Comparison of ENCODE assay signal across 15 cellular contexts in genomic region chr6:52635049-52635577, GRCh38. TPM values are rescaled to one million over a fixed set of nuclear protein-coding genes. Genes with fewer than 3 reads are reported as not detected.
DNase-seq lines count a peak whose midpoint lies in the region; ATAC-seq, FAIRE-seq and TF ChIP-seq lines count a peak whose summit lies in the region.
"Had no signal": no experiment of that assay in that cellular context is flagged by ENCODE, and none has a peak within 500 bp of the region (broad histone marks: within the 10 kb centered on the region; RNA-seq: fewer than 3 reads in every experiment).

No MANE protein-coding gene starts in this region.

- peaks cover 6% of the 10 kb centered on the region for H3K27me3 Mint-ChIP-seq in activated CD4-positive, alpha-beta T cell treated with anti-CD3 and anti-CD28 coated beads for 36 hours
- peaks cover 10% of the 10 kb centered on the region for H3K27me3 Mint-ChIP-seq in activated naive CD8-positive, alpha-beta T cell treated with anti-CD3 and anti-CD28 coated beads, Interleukin-2, amount 50 U/mL, for 24 hours
- H3K27me3 Mint-ChIP-seq in neural progenitor cell (ENCODE audit: insufficient read depth, low read depth), result no peaks in the 10 kb centered on the region

- peak overlapping the region; percentile 91 for H3K18ac ChIP-seq in IMR-90 (ENCODE audit: low read depth, low read length)

- H2AK9ac ChIP-seq in IMR-90 (replicated peaks; ENCODE audit: low read depth, low read length, poor library complexity), result peak overlapping the region; percentile 77

- H3K27me3 ChIP-seq in IMR-90 (ENCODE audit: control insufficient read depth, insufficient read depth, low read length) (no peaks in the 10 kb centered on the region), neural progenitor cell (no peaks in the 10 kb centered on the region)
- H3K27me3 ChIP-seq: SJSA1, stomach had no signal

- peak overlapping the region; percentile 58 for H4K5ac ChIP-seq in IMR-90 (ENCODE audit: low read depth, low read length)

- peak overlapping the region; percentile 70 to 90 for H4K8ac ChIP-seq in IMR-90 (ENCODE audit: low read depth in 2 of 2, low read length in 2 of 2)

- WGBS in IMR-90 (ENCODE audit: extremely low coverage in 2 of 2, insufficient read length in 1 of 2), 2 experiments, result no CpG with 5 or more reads among the region's 5 CpGs

- no peaks in the 10 kb centered on the region for H3K9me3 Mint-ChIP-seq in activated CD4-positive, alpha-beta T cell treated with anti-CD3 and anti-CD28 coated beads for 36 hours (ENCODE audit: low read depth)
- H3K9me3 Mint-ChIP-seq in activated naive CD8-positive, alpha-beta T cell treated with anti-CD3 and anti-CD28 coated beads, Interleukin-2, amount 50 U/mL, for 24 hours, result no peaks in the 10 kb centered on the region
- H3K9me3 Mint-ChIP-seq in neural progenitor cell, result no peaks in the 10 kb centered on the region
- H3K9me3 Mint-ChIP-seq: central memory CD8-positive, alpha-beta T cell had no signal

- intact Hi-C loops in activated CD4-positive, alpha-beta T cell treated with anti-CD3 and anti-CD28 coated beads for 36 hours (cut with DNase I, micrococcal nuclease), result loop anchor here in 1 of 2 experiments (2.0 to 5.0 kb wide), 2 partner anchors 58 to 473 kb away; partner anchors contain the start of gene TRAM2
- intact Hi-C loops in IMR-90 (cut with micrococcal nuclease), result no loop called here

- H3K27ac Mint-ChIP-seq in activated CD4-positive, alpha-beta T cell treated with anti-CD3 and anti-CD28 coated beads for 36 hours, result peak overlapping the region; percentile 87
- H3K27ac Mint-ChIP-seq in activated naive CD8-positive, alpha-beta T cell treated with anti-CD3 and anti-CD28 coated beads, Interleukin-2, amount 50 U/mL, for 24 hours, result peak overlapping the region; percentile 64
- H3K27ac Mint-ChIP-seq in neural progenitor cell, result peak overlapping the region; percentile 4

- H2BK5ac ChIP-seq in IMR-90 (ENCODE audit: low read depth, low read length, poor library complexity, severe bottlenecking), result peak overlapping the region; percentile 75

- H3K23ac ChIP-seq in IMR-90 (ENCODE audit: low read depth, low read length), result peak overlapping the region; percentile 44; the same call in 1 of the 2 replicates

- peak overlapping the region; percentile 24 for H3K4me3 Mint-ChIP-seq in activated CD4-positive, alpha-beta T cell treated with anti-CD3 and anti-CD28 coated beads for 36 hours
- H3K4me3 Mint-ChIP-seq in activated naive CD8-positive, alpha-beta T cell treated with anti-CD3 and anti-CD28 coated beads, Interleukin-2, amount 50 U/mL, for 24 hours, result peak overlapping the region; percentile 3
- no peak overlapping the region for H3K4me3 Mint-ChIP-seq in neural progenitor cell
- H3K4me3 Mint-ChIP-seq: central memory CD8-positive, alpha-beta T cell had no signal

- peak overlapping the region; percentile 83 for H4K91ac ChIP-seq in IMR-90 (ENCODE audit: insufficient read depth, low read depth, low read length)

- H3K4me1 Mint-ChIP-seq in activated CD4-positive, alpha-beta T cell treated with anti-CD3 and anti-CD28 coated beads for 36 hours, result peaks cover 18% of the 10 kb centered on the region
- peaks cover 9% of the 10 kb centered on the region for H3K4me1 Mint-ChIP-seq in activated naive CD8-positive, alpha-beta T cell treated with anti-CD3 and anti-CD28 coated beads, Interleukin-2, amount 50 U/mL, for 24 hours
- H3K4me1 Mint-ChIP-seq in neural progenitor cell, result peaks cover 17% of the 10 kb centered on the region
- H3K4me1 Mint-ChIP-seq: central memory CD8-positive, alpha-beta T cell had no signal

- H3K4me3 ChIP-seq in IMR-90 (ENCODE audit: insufficient read depth, low read depth, low read length) (no peak overlapping the region), neural progenitor cell (no peak overlapping the region)
- H3K4me3 ChIP-seq: SJSA1, stomach had no signal

- TF ChIP-seq CTCF in IMR-90 (conservative IDR thresholded peaks at IDR 0.05; ENCODE audit: low read depth, low read length), result no peak
- TF ChIP-seq CTCF in neural progenitor cell (IDR thresholded peaks at IDR 0.05), result no peak

- peaks cover 4% of the 10 kb centered on the region for H3K4me1 ChIP-seq in IMR-90 (ENCODE audit: control insufficient read depth, insufficient read depth, low read length)
- no peaks in the 10 kb centered on the region for H3K4me1 ChIP-seq in neural progenitor cell

- no peaks in the 10 kb centered on the region for H4K20me1 ChIP-seq in IMR-90 (ENCODE audit: insufficient read depth, low read length)
- H4K20me1 ChIP-seq in neural progenitor cell (ENCODE audit: low read depth), result no peaks in the 10 kb centered on the region

- H2AFZ ChIP-seq in IMR-90 (replicated peaks; ENCODE audit: low read length, poor library complexity) (peak overlapping the region; percentile 88), neural progenitor cell (replicated peaks) (peak overlapping the region; percentile 61)

- TF ChIP-seq RAD21 in IMR-90 (IDR thresholded peaks at IDR 0.05; ENCODE audit: low read length), result no peak

- H3K36me3 Mint-ChIP-seq in activated CD4-positive, alpha-beta T cell treated with anti-CD3 and anti-CD28 coated beads for 36 hours (ENCODE audit: low read depth), result no peaks in the 10 kb centered on the region
- no peaks in the 10 kb centered on the region for H3K36me3 Mint-ChIP-seq in activated naive CD8-positive, alpha-beta T cell treated with anti-CD3 and anti-CD28 coated beads, Interleukin-2, amount 50 U/mL, for 24 hours (ENCODE audit: low read depth)
- no peaks in the 10 kb centered on the region for H3K36me3 Mint-ChIP-seq in neural progenitor cell

- H3K4me2 ChIP-seq in IMR-90 (ENCODE audit: low read depth, low read length), result peak overlapping the region; percentile 61
- no peak overlapping the region for H3K4me2 ChIP-seq in neural progenitor cell

- peak overlapping the region; percentile 46; the same call in 1 of the 2 replicates for H3K56ac ChIP-seq in IMR-90 (ENCODE audit: extremely low read depth, insufficient read depth, low read length)

- H3K27ac ChIP-seq in IMR-90 (ENCODE audit: insufficient read depth, low read length) (peak overlapping the region; percentile 69; the same call in 1 of the 2 replicates), neural progenitor cell (no peak overlapping the region)
- H3K27ac ChIP-seq: SJSA1, stomach, WERI-Rb-1 had no signal

- CTCF ChIA-PET in activated CD4-positive, alpha-beta T cell treated with anti-CD3 and anti-CD28 coated beads for 36 hours (lab: Charles Lee), result interaction anchor here (0.7 to 2.6 kb wide), 12 partner anchors 15 to 245 kb away, joined by 3 to 26 read pairs (median 4); no protein-coding TSS in a partner anchor
- CTCF ChIA-PET in IMR-90 (lab: Yijun Ruan, JAX), result interaction anchor here (0.9 to 2.4 kb wide), 2 partner anchors 17 to 216 kb away, joined by 4 to 10 read pairs; no protein-coding TSS in a partner anchor

- peak overlapping the region; percentile 85 for H2AK5ac ChIP-seq in IMR-90 (ENCODE audit: low read depth, low read length)

- peak overlapping the region; percentile 96 for H2BK20ac ChIP-seq in IMR-90 (ENCODE audit: low read depth, low read length)

- no peak for FAIRE-seq in frontal cortex (lab: Jason Lieb, UNC)
- FAIRE-seq: GM19239 had no signal

- H3K9me3 ChIP-seq in IMR-90 (ENCODE audit: control insufficient read depth, insufficient read depth, low read length), result no peaks in the 10 kb centered on the region
- no peaks in the 10 kb centered on the region for H3K9me3 ChIP-seq in neural progenitor cell (ENCODE audit: low read depth)
- H3K9me3 ChIP-seq: SJSA1, stomach had no signal

- H3K4ac ChIP-seq in IMR-90 (ENCODE audit: low read depth, low read length), result peak overlapping the region; percentile 90

- ATAC-seq in activated CD4-positive, alpha-beta T cell treated with anti-CD3 and anti-CD28 coated beads for 36 hours, result peak; percentile 93
- peak; percentile 63 for ATAC-seq in IMR-90 (ENCODE audit: low read depth)
- ATAC-seq in activated naive CD8-positive, alpha-beta T cell treated with anti-CD3 and anti-CD28 coated beads, Interleukin-2, amount 50 U/mL, for 24 hours, result peak; percentile 36

- H3K79me2 ChIP-seq in neural progenitor cell (ENCODE audit: low read depth), result no peaks in the 10 kb centered on the region

- dilution Hi-C loops in IMR-90 (cut with HindIII; ENCODE audit: low sequenced_read_pairs, unreplicated experiment), result no loop called here

- peak overlapping the region; percentile 93; the same call in 2 of the 3 replicates for H2BK15ac ChIP-seq in IMR-90 (ENCODE audit: low read depth, low read length)

- no peaks in the 10 kb centered on the region for H3K79me1 ChIP-seq in IMR-90 (ENCODE audit: low read depth in 1 of 2, low read length in 2 of 2)

- POLR2A ChIA-PET in activated CD4-positive, alpha-beta T cell treated with anti-CD3 and anti-CD28 coated beads for 36 hours (lab: Charles Lee), result no interaction called here
- POLR2A ChIA-PET in IMR-90 (lab: Charles Lee; ENCODE audit: unreplicated experiment), result interaction anchor here (1.1 kb wide), 1 partner anchor 39 kb away, joined by 3 read pairs; no protein-coding TSS in a partner anchor

- H3F3A ChIP-seq in neural progenitor cell (ENCODE audit: low read depth), result no peaks in the 10 kb centered on the region

- peak overlapping the region; percentile 95 for H2BK120ac ChIP-seq in IMR-90 (ENCODE audit: low read depth, low read length)

- H3K14ac ChIP-seq in IMR-90 (replicated peaks; ENCODE audit: low read depth, low read length), result peak overlapping the region; percentile 96

- peak overlapping the region; percentile 36; the same call in 1 of the 2 replicates for H3K9ac ChIP-seq in IMR-90 (ENCODE audit: low read depth, low read length)
- no peak overlapping the region for H3K9ac ChIP-seq in neural progenitor cell

- H3K36me3 ChIP-seq in IMR-90 (ENCODE audit: control insufficient read depth, insufficient read depth, low read length), result no peaks in the 10 kb centered on the region
- no peaks in the 10 kb centered on the region for H3K36me3 ChIP-seq in neural progenitor cell
- H3K36me3 ChIP-seq: SJSA1, stomach, WERI-Rb-1 had no signal

- DNase-seq in activated CD4-positive, alpha-beta T cell treated with anti-CD3 and anti-CD28 coated beads for 36 hours, result peak; percentile 62
- DNase-seq in activated CD4-positive, alpha-beta T cell treated with anti-CD3 and anti-CD28 coated beads for 4 hours, result no peak
- peak; percentile 46 for DNase-seq in IMR-90
- DNase-seq in activated naive CD8-positive, alpha-beta T cell treated with anti-CD3 and anti-CD28 coated beads, Interleukin-2, amount 50 U/mL, for 24 hours, result no peak
- DNase-seq in neural progenitor cell (ENCODE audit: low spot score), result no peak
- DNase-seq in NCI-H748 (lab: John Stamatoyannopoulos, UW; ENCODE audit: unreplicated experiment), result no peak
- no peak for DNase-seq in frontal cortex (ENCODE audit: low spot score in 2 of 2)
- DNase-seq in T1000 (lab: John Stamatoyannopoulos, UW), result no peak
- DNase-seq: activated gamma-delta T cell, NCI-H2171 treated with DMSO at 0.1 percent for 48 hours, stomach, WERI-Rb-1 had no signal

- no TSS peak for BruUV-seq in IMR-90 (replicated peaks; lab: Mats Ljungman, UMichigan)

- H3K9me1 ChIP-seq in IMR-90 (ENCODE audit: insufficient read depth, low read length), result peaks cover 5% of the 10 kb centered on the region

- in situ Hi-C loops in IMR-90 (cut with MboI; ENCODE audit: low sequenced_read_pairs), result no loop called here

- no peak for TF ChIP-seq POLR2A in IMR-90 (IDR thresholded peaks at IDR 0.05; ENCODE audit: low read depth, low read length)

RNA-seq across cellular contexts. Expression of gene TMEM14A, which starts 35.8 kb away (rescaled TPM):
- total RNA-seq in activated CD4-positive, alpha-beta T cell treated with anti-CD3 and anti-CD28 coated beads for 36 hours, result 10 to 100 TPM; 10.4 to 18.8 TPM
- 18.5 and 58.3 TPM in 2 replicates for total RNA-seq in IMR-90 (2012; rRNA removed)
- polyA plus RNA-seq in IMR-90 (2012; rRNA removed), result 20.9 and 25.1 TPM in 2 replicates
- polyA plus RNA-seq in IMR-90 (2012; cell fraction: cytosol; rRNA removed), result 14.7 and 19.9 TPM in 2 replicates
- polyA plus RNA-seq in IMR-90 (2012; cell fraction: nucleus; rRNA removed; ENCODE audit: low replicate concordance), result 4.0 and 13.8 TPM in 2 replicates
- 23.4 and 33.7 TPM in 2 replicates for total RNA-seq in neural progenitor cell (ENCODE audit: low replicate concordance)
- total RNA-seq in frontal cortex, result 102 TPM

RNA-seq across cellular contexts. Expression of gene TRAM2, which starts 58.3 kb away (rescaled TPM):
- total RNA-seq in activated CD4-positive, alpha-beta T cell treated with anti-CD3 and anti-CD28 coated beads for 36 hours, result 1 to 10 TPM; 3.5 to 3.6 TPM
- total RNA-seq in IMR-90 (2012; rRNA removed), result 77.2 and 81.1 TPM in 2 replicates
- 94.2 and 95.7 TPM in 2 replicates for polyA plus RNA-seq in IMR-90 (2012; rRNA removed)
- 51.8 and 52.7 TPM in 2 replicates for polyA plus RNA-seq in IMR-90 (2012; cell fraction: cytosol; rRNA removed)
- polyA plus RNA-seq in IMR-90 (2012; cell fraction: nucleus; rRNA removed; ENCODE audit: low replicate concordance), result 86.8 and 207 TPM in 2 replicates
- 12.3 and 15.5 TPM in 2 replicates for total RNA-seq in neural progenitor cell (ENCODE audit: low replicate concordance)
- total RNA-seq in frontal cortex, result 2.0 TPM

Comparison
In these comparisons a context has a peak if more than half of its experiments do, and no peak if none do; other contexts are left out.
1. DNase-seq: peak in activated CD4-positive, alpha-beta T cell treated with anti-CD3 and anti-CD28 coated beads for 36 hours (single experiment) and IMR-90 (single experiment); none in activated CD4-positive, alpha-beta T cell treated with anti-CD3 and anti-CD28 coated beads for 4 hours (0 of 2), activated naive CD8-positive, alpha-beta T cell treated with anti-CD3 and anti-CD28 coated beads, Interleukin-2, amount 50 U/mL, for 24 hours (single experiment), neural progenitor cell (single experiment), NCI-H748 (single experiment), frontal cortex (0 of 2) and T1000 (single experiment).
2. ATAC-seq: peak in every context shown above with its lines; median percentile 93 in activated CD4-positive, alpha-beta T cell treated with anti-CD3 and anti-CD28 coated beads for 36 hours; 63 in IMR-90; 36 in activated naive CD8-positive, alpha-beta T cell treated with anti-CD3 and anti-CD28 coated beads, Interleukin-2, amount 50 U/mL, for 24 hours.
3. H3K27ac Mint-ChIP-seq: peak in every context shown above with its lines; median percentile 87 in activated CD4-positive, alpha-beta T cell treated with anti-CD3 and anti-CD28 coated beads for 36 hours; 64 in activated naive CD8-positive, alpha-beta T cell treated with anti-CD3 and anti-CD28 coated beads, Interleukin-2, amount 50 U/mL, for 24 hours; 4 in neural progenitor cell.